10 cellular contexts compared by ENCODE assay signal in genomic region chr17:50660887-50661345, GRCh38. TPM values are rescaled to one million over a fixed set of nuclear protein-coding genes. Genes with fewer than 3 reads are reported as not detected.
DNase-seq lines count a peak whose midpoint lies in the region; ATAC-seq and TF ChIP-seq lines count a peak whose summit lies in the region.
"Had no signal": no experiment of that assay in that cellular context is flagged by ENCODE, and none has a peak within 500 bp of the region (broad histone marks: within the 10 kb centered on the region; RNA-seq: fewer than 3 reads in every experiment).

No MANE protein-coding gene starts in this region.

- TF ChIP-seq CTCF in nephron progenitor cell (IDR thresholded peaks at IDR 0.05): no peak

- H3K9me3 Mint-ChIP-seq in stimulated activated naive CD8-positive, alpha-beta T cell treated with anti-CD3 and anti-CD28 coated beads, Interleukin-15, Interleukin-2, amounts not matched to agents 100 ng/mL and 50 ng/mL, for 24 hours: no peaks in the 10 kb centered on the region
- H3K9me3 Mint-ChIP-seq in stimulated activated naive CD8-positive, alpha-beta T cell treated with anti-CD3 and anti-CD28 coated beads, Interleukin-15, amount 100 ng/mL, for 72 hours: no peaks in the 10 kb centered on the region
- H3K9me3 Mint-ChIP-seq in nephron progenitor cell: no peaks in the 10 kb centered on the region

- H3K27ac Mint-ChIP-seq in stimulated activated naive CD8-positive, alpha-beta T cell treated with anti-CD3 and anti-CD28 coated beads, Interleukin-15, Interleukin-2, amounts not matched to agents 100 ng/mL and 50 ng/mL, for 24 hours: peak overlapping the region; percentile 50
- H3K27ac Mint-ChIP-seq in stimulated activated naive CD8-positive, alpha-beta T cell treated with anti-CD3 and anti-CD28 coated beads, Interleukin-15, amount 100 ng/mL, for 72 hours: peak overlapping the region in 1 of 2 donors; percentile 94
- peak overlapping the region; percentile 37 for H3K27ac Mint-ChIP-seq in nephron progenitor cell
- H3K27ac Mint-ChIP-seq: B cell had no signal

- H3K27me3 Mint-ChIP-seq in stimulated activated naive CD8-positive, alpha-beta T cell treated with anti-CD3 and anti-CD28 coated beads, Interleukin-15, Interleukin-2, amounts not matched to agents 100 ng/mL and 50 ng/mL, for 24 hours: no peaks in the 10 kb centered on the region
- H3K27me3 Mint-ChIP-seq in stimulated activated naive CD8-positive, alpha-beta T cell treated with anti-CD3 and anti-CD28 coated beads, Interleukin-15, amount 100 ng/mL, for 72 hours: peaks cover 16% of the 10 kb centered on the region
- peaks cover 12% of the 10 kb centered on the region for H3K27me3 Mint-ChIP-seq in nephron progenitor cell (ENCODE audit: low read depth, poor library complexity)

- no peak overlapping the region for H3K4me3 Mint-ChIP-seq in stimulated activated naive CD8-positive, alpha-beta T cell treated with anti-CD3 and anti-CD28 coated beads, Interleukin-15, Interleukin-2, amounts not matched to agents 100 ng/mL and 50 ng/mL, for 24 hours
- no peak overlapping the region for H3K4me3 Mint-ChIP-seq in stimulated activated naive CD8-positive, alpha-beta T cell treated with anti-CD3 and anti-CD28 coated beads, Interleukin-15, amount 100 ng/mL, for 72 hours
- no peak overlapping the region for H3K4me3 Mint-ChIP-seq in nephron progenitor cell
- H3K4me3 Mint-ChIP-seq: B cell had no signal

- no peaks in the 10 kb centered on the region for H3K36me3 Mint-ChIP-seq in stimulated activated naive CD8-positive, alpha-beta T cell treated with anti-CD3 and anti-CD28 coated beads, Interleukin-15, Interleukin-2, amounts not matched to agents 100 ng/mL and 50 ng/mL, for 24 hours (ENCODE audit: low read depth)
- no peaks in the 10 kb centered on the region for H3K36me3 Mint-ChIP-seq in nephron progenitor cell (ENCODE audit: low read depth)

- no peak overlapping the region for H3K4me3 ChIP-seq in H7 (ENCODE audit: insufficient read depth, low read depth, low read length)

- H3K27me3 ChIP-seq in H7 (ENCODE audit: control insufficient read depth, insufficient read depth, low read length): no peaks in the 10 kb centered on the region

- no peak for ATAC-seq in stimulated activated naive CD8-positive, alpha-beta T cell treated with anti-CD3 and anti-CD28 coated beads, Interleukin-15, amount 100 ng/mL, for 72 hours
- ATAC-seq in HG03460 (IDR thresholded peaks at IDR 0.05; ENCODE audit: unreplicated experiment): no peak
- ATAC-seq in HG03457 (IDR thresholded peaks at IDR 0.05; ENCODE audit: unreplicated experiment): no peak

- H3K36me3 ChIP-seq in H7 (replicated peaks; ENCODE audit: control insufficient read depth, insufficient read depth, low read length): no peaks in the 10 kb centered on the region

- H3K4me1 Mint-ChIP-seq in stimulated activated naive CD8-positive, alpha-beta T cell treated with anti-CD3 and anti-CD28 coated beads, Interleukin-15, Interleukin-2, amounts not matched to agents 100 ng/mL and 50 ng/mL, for 24 hours (ENCODE audit: low read depth): peaks cover 13% of the 10 kb centered on the region
- H3K4me1 Mint-ChIP-seq in stimulated activated naive CD8-positive, alpha-beta T cell treated with anti-CD3 and anti-CD28 coated beads, Interleukin-15, amount 100 ng/mL, for 72 hours: peaks cover 30% of the 10 kb centered on the region
- peaks cover 45% of the 10 kb centered on the region for H3K4me1 Mint-ChIP-seq in nephron progenitor cell
- H3K4me1 Mint-ChIP-seq: B cell had no signal

- no peak for DNase-seq in stimulated activated naive CD8-positive, alpha-beta T cell treated with anti-CD3 and anti-CD28 coated beads, Interleukin-15, amount 100 ng/mL, for 72 hours
- DNase-seq in dermis blood vessel endothelial cell: peak; percentile 21
- no peak for DNase-seq in nephron progenitor cell
- DNase-seq in H7: no peak
- DNase-seq in DMS79 treated with DMSO at 0.1 percent for 48 hours (lab: John Stamatoyannopoulos, UW): no peak
- DNase-seq: stimulated activated CD8-positive, alpha-beta memory T cell treated with anti-CD3 and anti-CD28 coated beads, Interleukin-4, amount 100 ng/mL, for 48 hours had no signal

RNA-seq across cellular contexts. Expression of gene ABCC3, which starts 26.2 kb away (rescaled TPM):
- 1.3 and 2.7 TPM in 2 replicates for total RNA-seq in dermis blood vessel endothelial cell
- total RNA-seq in H7 (2014; rRNA removed; shearing (Covaris generic)): 0.33 and 0.48 TPM in 2 replicates

RNA-seq across cellular contexts. Expression of gene ANKRD40, which starts 46.8 kb away (rescaled TPM):
- total RNA-seq in dermis blood vessel endothelial cell: 33.2 and 35.4 TPM in 2 replicates
- 42.0 and 46.0 TPM in 2 replicates for total RNA-seq in H7 (2014; rRNA removed; shearing (Covaris generic))

RNA-seq across cellular contexts. Expression of gene LUC7L3, which starts 58.5 kb away (rescaled TPM):
- 21.4 and 31.5 TPM in 2 replicates for total RNA-seq in dermis blood vessel endothelial cell
- total RNA-seq in H7 (2014; rRNA removed; shearing (Covaris generic)): 45.4 and 76.9 TPM in 2 replicates
